ENCODE assay signal across 7 cellular contexts in the genomic region with DNA sequence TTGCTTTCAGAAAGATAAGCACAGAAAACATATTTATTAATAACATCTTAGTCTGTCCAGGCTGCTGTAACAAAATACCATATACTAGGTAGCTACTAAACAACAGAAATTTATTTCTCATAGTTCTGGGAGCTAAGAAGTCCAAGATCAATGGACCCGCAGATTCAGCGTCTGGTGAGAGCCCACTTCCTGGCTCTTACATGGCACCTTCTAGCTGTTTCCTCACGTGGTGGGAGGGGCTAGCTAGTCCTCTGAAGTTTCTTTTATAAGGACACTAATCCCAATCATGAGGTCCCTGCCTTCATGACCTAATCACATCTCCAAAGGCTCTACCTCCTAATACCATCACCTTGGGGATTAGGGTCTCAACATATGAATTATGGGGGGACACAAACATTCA. TPM values are rescaled to one million over a fixed set of nuclear protein-coding genes. Genes with fewer than 3 reads are reported as not detected.
"Had no signal": no experiment of that assay in that cellular context is flagged by ENCODE, and none has a peak within 500 bp of the region (broad histone marks: within the 10 kb centered on the region; RNA-seq: fewer than 3 reads in every experiment).

No MANE protein-coding gene starts in this region.

- H3K27ac ChIP-seq: GM23248 had no signal

- H3K9ac ChIP-seq: GM23248 had no signal

- DNase-seq: GM23248, GOT3, H7, IMR-90 had no signal

- H3K36me3 ChIP-seq: HAP-1 had no signal

- H3K9me3 ChIP-seq: HAP-1 had no signal

- H3K4me3 ChIP-seq: GM23248, HAP-1 had no signal

- H2AFZ ChIP-seq: GM23248 had no signal

- ATAC-seq: HCT116 had no signal

RNA-seq across cellular contexts. Expression of a gene that starts 57.2 kb away (rescaled TPM):
- total RNA-seq: HT-29 had no signal
